Comparison of ENCODE assay signal across 22 cellular contexts in the genomic region with DNA sequence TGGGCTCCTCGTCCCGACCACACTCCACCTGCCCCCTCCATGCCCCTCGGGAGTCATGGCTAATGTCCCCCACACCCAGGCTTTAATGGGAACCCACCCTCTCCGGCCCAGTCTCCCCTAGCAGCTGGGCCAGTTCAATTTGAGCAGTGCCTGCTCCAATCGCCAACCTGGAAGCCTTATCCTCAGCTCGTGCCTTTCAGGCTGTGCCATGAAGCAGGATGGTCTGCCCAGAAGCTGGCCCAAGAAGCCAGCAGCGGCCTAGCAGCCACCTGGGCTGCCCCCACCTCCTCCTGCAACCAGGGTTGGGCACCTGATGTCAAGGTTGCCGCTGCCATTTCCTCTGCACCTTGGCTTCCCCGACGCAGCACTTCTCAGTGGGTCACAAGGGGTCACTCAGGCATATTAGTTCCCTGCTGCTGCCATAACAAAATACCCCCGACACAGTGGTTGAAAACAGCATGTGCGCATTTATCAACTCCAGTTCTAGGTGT. TPM values are rescaled to one million over a fixed set of nuclear protein-coding genes. Genes with fewer than 3 reads are reported as not detected.
A peak's percentile ranks its signal among the peaks of the same experiment; 100 is the strongest.
DNase-seq lines count a peak whose midpoint lies in the region; ATAC-seq and TF ChIP-seq lines count a peak whose summit lies in the region.
"Had no signal": no experiment of that assay in that cellular context is flagged by ENCODE, and none has a peak within 500 bp of the region (broad histone marks: within the 10 kb centered on the region; RNA-seq: fewer than 3 reads in every experiment).

No MANE protein-coding gene starts in this region.

- peak overlapping the region; percentile 1 for H3K27ac Mint-ChIP-seq in activated naive CD8-positive, alpha-beta T cell treated with anti-CD3 and anti-CD28 coated beads, Interleukin-2, amount 50 U/mL, for 24 hours
- H3K27ac Mint-ChIP-seq in activated naive CD8-positive, alpha-beta T cell treated with anti-CD3 and anti-CD28 coated beads for 36 hours = no peak overlapping the region
- H3K27ac Mint-ChIP-seq in CD14-positive monocyte (peak overlapping the region in 3 of 7 donors; percentile 12 to 56 (median 26)), neural progenitor cell (peak overlapping the region; percentile 67)
- H3K27ac Mint-ChIP-seq in activated T-helper 17 cell treated with anti-CD3 and anti-CD28 coated beads, Interleukin-2, amount 50 U/mL, for 72 hours = peak overlapping the region; percentile 59

- no peak for ATAC-seq in activated naive CD8-positive, alpha-beta T cell treated with anti-CD3 and anti-CD28 coated beads, Interleukin-2, amount 50 U/mL, for 24 hours
- ATAC-seq in activated T-helper 17 cell treated with anti-CD3 and anti-CD28 coated beads, Interleukin-2, amount 50 U/mL, for 72 hours (replicated peaks) = no peak
- no peak for ATAC-seq in GM21381 (IDR thresholded peaks at IDR 0.05; ENCODE audit: unreplicated experiment)

- H3K9me3 ChIP-seq in neural progenitor cell (ENCODE audit: low read depth) = no peaks in the 10 kb centered on the region
- H3K9me3 ChIP-seq: HAP-1, MG63, thoracic aorta had no signal

- in situ Hi-C loops in KBM-7 (cut with MboI; ENCODE audit: low pct_unique_long_range_greater_than_20kb, low sequenced_read_pairs) = no loop called here

- DNase-seq in activated naive CD8-positive, alpha-beta T cell treated with anti-CD3 and anti-CD28 coated beads, Interleukin-2, amount 50 U/mL, for 24 hours = no peak
- no peak for DNase-seq in activated naive CD8-positive, alpha-beta T cell treated with anti-CD3 and anti-CD28 coated beads for 36 hours
- DNase-seq in CD14-positive monocyte (ENCODE audit: low spot score) (peak; percentile 36), neural progenitor cell (ENCODE audit: low spot score) (no peak), GM20000 (ENCODE audit: low spot score) (no peak), KBM-7 (no peak)
- DNase-seq: activated naive CD4-positive, alpha-beta T cell treated with Interleukin-2 at 50 U/mL for 16 hours; activated T-cell treated with anti-CD3 and anti-CD28 coated beads, Interleukin-2, amount 50 U/mL, for 48 hours; EL; MG63; NCI-H1417; NCI-H2081; OCI-M1; SIG-M5; stimulated activated CD4-positive, alpha-beta T cell treated with anti-CD3 and anti-CD28 coated beads, Interleukin-4, amount 100 ng/mL, for 4 hours; stimulated activated naive CD4-positive, alpha-beta T cell treated with Interleukin-2 at 50 U/mL for 16 hours had no signal

- H3K79me2 ChIP-seq in neural progenitor cell (ENCODE audit: low read depth) = no peaks in the 10 kb centered on the region

- no peak overlapping the region for H3K4me3 Mint-ChIP-seq in activated naive CD8-positive, alpha-beta T cell treated with anti-CD3 and anti-CD28 coated beads, Interleukin-2, amount 50 U/mL, for 24 hours
- H3K4me3 Mint-ChIP-seq in activated naive CD8-positive, alpha-beta T cell treated with anti-CD3 and anti-CD28 coated beads for 36 hours = no peak overlapping the region
- no peak overlapping the region for H3K4me3 Mint-ChIP-seq in CD14-positive monocyte
- no peak overlapping the region for H3K4me3 Mint-ChIP-seq in activated T-helper 17 cell treated with anti-CD3 and anti-CD28 coated beads, Interleukin-2, amount 50 U/mL, for 72 hours
- H3K4me3 Mint-ChIP-seq in neural progenitor cell = no peak overlapping the region

- TF ChIP-seq CTCF in CD14-positive monocyte (IDR thresholded peaks at IDR 0.05) (no peak), neural progenitor cell (IDR thresholded peaks at IDR 0.05) (no peak), GM20000 (IDR thresholded peaks at IDR 0.05; ENCODE audit: extremely low read depth, missing control alignments) (no peak)

- H3F3A ChIP-seq in neural progenitor cell (ENCODE audit: low read depth) = no peaks in the 10 kb centered on the region

- H3K27me3 Mint-ChIP-seq in activated naive CD8-positive, alpha-beta T cell treated with anti-CD3 and anti-CD28 coated beads, Interleukin-2, amount 50 U/mL, for 24 hours = peaks cover 11% of the 10 kb centered on the region
- peaks cover 6% of the 10 kb centered on the region for H3K27me3 Mint-ChIP-seq in activated naive CD8-positive, alpha-beta T cell treated with anti-CD3 and anti-CD28 coated beads for 36 hours
- H3K27me3 Mint-ChIP-seq in CD14-positive monocyte (ENCODE audit: low read depth in 3 of 3) = peaks cover 23 to 38% (median 24%) of the 10 kb centered on the region in 3 donors
- peaks cover 4% of the 10 kb centered on the region for H3K27me3 Mint-ChIP-seq in activated T-helper 17 cell treated with anti-CD3 and anti-CD28 coated beads, Interleukin-2, amount 50 U/mL, for 72 hours
- H3K27me3 Mint-ChIP-seq in neural progenitor cell (ENCODE audit: insufficient read depth, low read depth) = peaks cover 14% of the 10 kb centered on the region

- H2AFZ ChIP-seq in neural progenitor cell (replicated peaks) = no peak overlapping the region

- H3K4me2 ChIP-seq in neural progenitor cell = no peak overlapping the region

- H3K4me1 ChIP-seq in neural progenitor cell = no peaks in the 10 kb centered on the region

- no peak overlapping the region for H3K27ac ChIP-seq in neural progenitor cell
- H3K27ac ChIP-seq: coronary artery, thoracic aorta had no signal

- peaks cover 18% of the 10 kb centered on the region for H4K20me1 ChIP-seq in neural progenitor cell (ENCODE audit: low read depth)

- peaks cover 3% of the 10 kb centered on the region for H3K4me1 Mint-ChIP-seq in activated naive CD8-positive, alpha-beta T cell treated with anti-CD3 and anti-CD28 coated beads, Interleukin-2, amount 50 U/mL, for 24 hours
- no peaks in the 10 kb centered on the region for H3K4me1 Mint-ChIP-seq in activated naive CD8-positive, alpha-beta T cell treated with anti-CD3 and anti-CD28 coated beads for 36 hours
- H3K4me1 Mint-ChIP-seq in CD14-positive monocyte (peaks cover 20% of the 10 kb centered on the region), neural progenitor cell (peaks cover 16% of the 10 kb centered on the region)
- peaks cover 4% of the 10 kb centered on the region for H3K4me1 Mint-ChIP-seq in activated T-helper 17 cell treated with anti-CD3 and anti-CD28 coated beads, Interleukin-2, amount 50 U/mL, for 72 hours

- intact Hi-C loops in CD14-positive monocyte (cut with micrococcal nuclease) = loop anchor here in 1 of 2 donors (10.0 kb wide), 1 partner anchor 188 kb away; a partner anchor contains a TSS

- no peaks in the 10 kb centered on the region for H3K36me3 Mint-ChIP-seq in activated naive CD8-positive, alpha-beta T cell treated with anti-CD3 and anti-CD28 coated beads, Interleukin-2, amount 50 U/mL, for 24 hours (ENCODE audit: low read depth)
- H3K36me3 Mint-ChIP-seq in activated naive CD8-positive, alpha-beta T cell treated with anti-CD3 and anti-CD28 coated beads for 36 hours = no peaks in the 10 kb centered on the region
- H3K36me3 Mint-ChIP-seq in CD14-positive monocyte (no peaks in the 10 kb centered on the region), neural progenitor cell (no peaks in the 10 kb centered on the region)
- no peaks in the 10 kb centered on the region for H3K36me3 Mint-ChIP-seq in activated T-helper 17 cell treated with anti-CD3 and anti-CD28 coated beads, Interleukin-2, amount 50 U/mL, for 72 hours (ENCODE audit: low read depth)

- H3K9ac ChIP-seq in neural progenitor cell = no peak overlapping the region

- H3K36me3 ChIP-seq in neural progenitor cell = no peaks in the 10 kb centered on the region
- H3K36me3 ChIP-seq: HAP-1, MG63, thoracic aorta had no signal

- H3K27me3 ChIP-seq in neural progenitor cell = peaks cover 30% of the 10 kb centered on the region
- H3K27me3 ChIP-seq: MG63 had no signal

- H3K9me3 Mint-ChIP-seq in activated naive CD8-positive, alpha-beta T cell treated with anti-CD3 and anti-CD28 coated beads, Interleukin-2, amount 50 U/mL, for 24 hours = no peaks in the 10 kb centered on the region
- no peaks in the 10 kb centered on the region for H3K9me3 Mint-ChIP-seq in activated naive CD8-positive, alpha-beta T cell treated with anti-CD3 and anti-CD28 coated beads for 36 hours
- H3K9me3 Mint-ChIP-seq in CD14-positive monocyte (peaks cover 0 to 4% (median 2%) of the 10 kb centered on the region in 7 donors), neural progenitor cell (no peaks in the 10 kb centered on the region)
- no peaks in the 10 kb centered on the region for H3K9me3 Mint-ChIP-seq in activated T-helper 17 cell treated with anti-CD3 and anti-CD28 coated beads, Interleukin-2, amount 50 U/mL, for 72 hours

- no peak overlapping the region for H3K4me3 ChIP-seq in neural progenitor cell
- H3K4me3 ChIP-seq: coronary artery, HAP-1, MG63, thoracic aorta had no signal

RNA-seq across cellular contexts. Expression of a gene that starts 2.3 kb away (rescaled TPM):
- 1 to 10 TPM; 1.5 to 1.9 TPM for total RNA-seq in activated naive CD8-positive, alpha-beta T cell treated with anti-CD3 and anti-CD28 coated beads for 36 hours
- polyA plus RNA-seq in CD14-positive monocyte = under 1 TPM; 0.62 to 0.76 TPM
- under 1 TPM; 0.54 to 0.85 TPM for total RNA-seq in activated T-helper 17 cell treated with anti-CD3 and anti-CD28 coated beads, Interleukin-2, amount 50 U/mL, for 72 hours
- 8.5 and 10.8 TPM in 2 replicates for total RNA-seq in neural progenitor cell (ENCODE audit: low replicate concordance)

RNA-seq across cellular contexts. Expression of a gene that starts 5.1 kb away (rescaled TPM):
- total RNA-seq in activated naive CD8-positive, alpha-beta T cell treated with anti-CD3 and anti-CD28 coated beads for 36 hours = under 1 TPM in 1 of 2 experiments, not detected in 1; 0.02 TPM
- polyA plus RNA-seq in CD14-positive monocyte = under 1 TPM in 1 of 2 donors, not detected in 1; 0.01 TPM
- total RNA-seq in activated T-helper 17 cell treated with anti-CD3 and anti-CD28 coated beads, Interleukin-2, amount 50 U/mL, for 72 hours = under 1 TPM; 0.05 to 0.06 TPM
- total RNA-seq in neural progenitor cell (ENCODE audit: low replicate concordance) = 0.77 and 1.3 TPM in 2 replicates

RNA-seq across cellular contexts. Expression of a gene that starts 37.6 kb away (rescaled TPM):
- total RNA-seq in activated naive CD8-positive, alpha-beta T cell treated with anti-CD3 and anti-CD28 coated beads for 36 hours = 10 to 100 TPM; 89.7 to 89.8 TPM
- polyA plus RNA-seq in CD14-positive monocyte = 10 to 100 TPM in 1 of 2 donors, 1 to 10 TPM in 1; 8.6 to 12.0 TPM
- 10 to 100 TPM; 49.2 to 58.6 TPM for total RNA-seq in activated T-helper 17 cell treated with anti-CD3 and anti-CD28 coated beads, Interleukin-2, amount 50 U/mL, for 72 hours
- total RNA-seq in neural progenitor cell (ENCODE audit: low replicate concordance) = 56.6 and 102 TPM in 2 replicates

RNA-seq across cellular contexts. Expression of a gene that starts 58.6 kb away (rescaled TPM):
- total RNA-seq in activated naive CD8-positive, alpha-beta T cell treated with anti-CD3 and anti-CD28 coated beads for 36 hours = not detected
- 10 to 100 TPM; 15.1 to 15.5 TPM for polyA plus RNA-seq in CD14-positive monocyte
- total RNA-seq in activated T-helper 17 cell treated with anti-CD3 and anti-CD28 coated beads, Interleukin-2, amount 50 U/mL, for 72 hours = not detected
- not detected in 2 replicates for total RNA-seq in neural progenitor cell (ENCODE audit: low replicate concordance)
- total RNA-seq: activated CD8-positive, alpha-beta memory T cell treated with anti-CD3 and anti-CD28 coated beads for 36 hours had no signal
